1 cellular context compared by ENCODE assay signal in the genomic region with DNA sequence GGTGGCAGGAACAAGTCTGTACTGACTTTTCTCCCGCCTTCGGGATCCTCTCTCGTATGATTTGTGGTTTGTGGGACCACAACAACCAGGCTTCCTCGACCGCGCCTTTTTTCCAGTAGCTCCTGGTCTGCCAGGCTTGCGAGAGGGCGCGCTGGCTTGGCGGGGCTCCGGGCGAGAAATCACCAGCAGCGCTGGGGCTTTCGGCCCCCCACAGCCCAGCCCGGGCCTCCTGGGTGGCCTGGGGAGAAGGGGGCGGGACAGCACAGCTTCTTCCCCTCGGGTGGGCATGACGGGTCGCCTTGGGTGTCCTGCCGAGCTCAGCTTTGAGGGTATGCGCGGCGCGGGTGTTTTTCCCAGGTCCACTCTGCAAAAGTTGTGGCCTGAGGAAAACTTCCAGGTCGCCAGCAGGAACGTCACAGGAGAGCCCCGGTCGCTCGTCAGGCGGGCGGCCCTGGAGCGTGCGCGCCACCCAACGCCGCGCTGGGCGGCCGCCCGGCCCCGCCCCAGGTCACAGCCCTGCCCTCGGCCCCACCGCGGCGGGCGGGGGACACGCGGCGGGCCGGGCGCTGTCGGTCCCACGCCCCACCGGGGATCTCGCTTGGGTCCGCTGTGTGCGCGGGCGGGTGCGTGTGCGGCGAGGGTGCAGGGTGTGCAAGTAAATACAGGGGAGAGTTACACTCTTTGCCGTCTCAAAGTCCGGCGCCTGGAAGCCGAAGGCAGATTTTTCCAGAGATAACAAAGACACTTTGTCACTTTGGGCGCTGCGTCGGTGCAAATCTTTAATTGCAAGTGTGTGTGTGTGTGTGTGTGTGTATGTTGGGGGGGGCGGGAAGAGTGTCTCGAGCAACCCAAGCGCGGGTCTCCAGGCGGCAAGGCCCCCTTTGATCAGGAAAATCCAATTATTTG.
TF ChIP-seq lines count a peak whose summit lies in the region.

No MANE protein-coding gene starts in this region.

TF ChIP-seq in HepG2, 621 proteins besides CTCF, POLR2A, EP300 and RAD21 (continued from another document and continues in another):
- TF ChIP-seq, protein P1, sequence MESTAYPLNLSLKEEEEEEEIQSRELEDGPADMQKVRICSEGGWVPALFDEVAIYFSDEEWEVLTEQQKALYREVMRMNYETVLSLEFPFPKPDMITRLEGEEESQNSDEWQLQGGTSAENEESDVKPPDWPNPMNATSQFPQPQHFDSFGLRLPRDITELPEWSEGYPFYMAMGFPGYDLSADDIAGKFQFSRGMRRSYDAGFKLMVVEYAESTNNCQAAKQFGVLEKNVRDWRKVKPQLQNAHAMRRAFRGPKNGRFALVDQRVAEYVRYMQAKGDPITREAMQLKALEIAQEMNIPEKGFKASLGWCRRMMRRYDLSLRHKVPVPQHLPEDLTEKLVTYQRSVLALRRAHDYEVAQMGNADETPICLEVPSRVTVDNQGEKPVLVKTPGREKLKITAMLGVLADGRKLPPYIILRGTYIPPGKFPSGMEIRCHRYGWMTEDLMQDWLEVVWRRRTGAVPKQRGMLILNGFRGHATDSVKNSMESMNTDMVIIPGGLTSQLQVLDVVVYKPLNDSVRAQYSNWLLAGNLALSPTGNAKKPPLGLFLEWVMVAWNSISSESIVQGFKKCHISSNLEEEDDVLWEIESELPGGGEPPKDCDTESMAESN (CRISPR knock-in tag; conservative IDR thresholded peaks at IDR 0.05), result no peak; the same call in 1 of the 2 replicates
- TF ChIP-seq ZNF253 (CRISPR knock-in tag; IDR thresholded peaks at IDR 0.05; ENCODE audit: borderline replicate concordance), result peak; percentile 15; the same call in 1 of the 2 replicates
- peak; percentile 77; the same call in 1 of the 2 replicates for TF ChIP-seq HNRNPL (IDR thresholded peaks at IDR 0.05; ENCODE audit: low read depth, low read length)
- TF ChIP-seq, protein P2, sequence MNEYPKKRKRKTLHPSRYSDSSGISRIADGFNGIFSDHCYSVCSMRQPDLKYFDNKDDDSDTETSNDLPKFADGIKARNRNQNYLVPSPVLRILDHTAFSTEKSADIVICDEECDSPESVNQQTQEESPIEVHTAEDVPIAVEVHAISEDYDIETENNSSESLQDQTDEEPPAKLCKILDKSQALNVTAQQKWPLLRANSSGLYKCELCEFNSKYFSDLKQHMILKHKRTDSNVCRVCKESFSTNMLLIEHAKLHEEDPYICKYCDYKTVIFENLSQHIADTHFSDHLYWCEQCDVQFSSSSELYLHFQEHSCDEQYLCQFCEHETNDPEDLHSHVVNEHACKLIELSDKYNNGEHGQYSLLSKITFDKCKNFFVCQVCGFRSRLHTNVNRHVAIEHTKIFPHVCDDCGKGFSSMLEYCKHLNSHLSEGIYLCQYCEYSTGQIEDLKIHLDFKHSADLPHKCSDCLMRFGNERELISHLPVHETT (CRISPR knock-in tag; conservative IDR thresholded peaks at IDR 0.05), result no peak; the same call in 1 of the 2 replicates
- TF ChIP-seq ZNF75D (CRISPR knock-in tag; IDR thresholded peaks at IDR 0.05; ENCODE audit: borderline replicate concordance), result no peak
- no peak for TF ChIP-seq HOXA7 (CRISPR knock-in tag; IDR thresholded peaks at IDR 0.05)
- TF ChIP-seq KAT2B (IDR thresholded peaks at IDR 0.05; ENCODE audit: borderline replicate concordance, low read depth, low read length), result no peak
- TF ChIP-seq, protein P3, sequence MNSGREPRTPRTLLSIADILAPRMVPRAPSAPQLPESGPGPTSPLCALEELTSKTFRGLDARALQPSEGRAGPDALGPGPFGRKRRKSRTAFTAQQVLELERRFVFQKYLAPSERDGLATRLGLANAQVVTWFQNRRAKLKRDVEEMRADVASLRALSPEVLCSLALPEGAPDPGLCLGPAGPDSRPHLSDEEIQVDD (CRISPR knock-in tag; IDR thresholded peaks at IDR 0.05; ENCODE audit: borderline replicate concordance), result peak; percentile 32; the same call in 1 of the 2 replicates
- TF ChIP-seq, protein P4, sequence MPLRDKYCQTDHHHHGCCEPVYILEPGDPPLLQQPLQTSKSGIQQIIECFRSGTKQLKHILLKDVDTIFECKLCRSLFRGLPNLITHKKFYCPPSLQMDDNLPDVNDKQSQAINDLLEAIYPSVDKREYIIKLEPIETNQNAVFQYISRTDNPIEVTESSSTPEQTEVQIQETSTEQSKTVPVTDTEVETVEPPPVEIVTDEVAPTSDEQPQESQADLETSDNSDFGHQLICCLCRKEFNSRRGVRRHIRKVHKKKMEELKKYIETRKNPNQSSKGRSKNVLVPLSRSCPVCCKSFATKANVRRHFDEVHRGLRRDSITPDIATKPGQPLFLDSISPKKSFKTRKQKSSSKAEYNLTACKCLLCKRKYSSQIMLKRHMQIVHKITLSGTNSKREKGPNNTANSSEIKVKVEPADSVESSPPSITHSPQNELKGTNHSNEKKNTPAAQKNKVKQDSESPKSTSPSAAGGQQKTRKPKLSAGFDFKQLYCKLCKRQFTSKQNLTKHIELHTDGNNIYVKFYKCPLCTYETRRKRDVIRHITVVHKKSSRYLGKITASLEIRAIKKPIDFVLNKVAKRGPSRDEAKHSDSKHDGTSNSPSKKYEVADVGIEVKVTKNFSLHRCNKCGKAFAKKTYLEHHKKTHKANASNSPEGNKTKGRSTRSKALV (CRISPR knock-in tag; IDR thresholded peaks at IDR 0.05), result peak; percentile 39
- TF ChIP-seq SMYD3 (CRISPR knock-in tag; IDR thresholded peaks at IDR 0.05), result no peak; the same call in none of the 2 replicates
- TF ChIP-seq, protein P5, sequence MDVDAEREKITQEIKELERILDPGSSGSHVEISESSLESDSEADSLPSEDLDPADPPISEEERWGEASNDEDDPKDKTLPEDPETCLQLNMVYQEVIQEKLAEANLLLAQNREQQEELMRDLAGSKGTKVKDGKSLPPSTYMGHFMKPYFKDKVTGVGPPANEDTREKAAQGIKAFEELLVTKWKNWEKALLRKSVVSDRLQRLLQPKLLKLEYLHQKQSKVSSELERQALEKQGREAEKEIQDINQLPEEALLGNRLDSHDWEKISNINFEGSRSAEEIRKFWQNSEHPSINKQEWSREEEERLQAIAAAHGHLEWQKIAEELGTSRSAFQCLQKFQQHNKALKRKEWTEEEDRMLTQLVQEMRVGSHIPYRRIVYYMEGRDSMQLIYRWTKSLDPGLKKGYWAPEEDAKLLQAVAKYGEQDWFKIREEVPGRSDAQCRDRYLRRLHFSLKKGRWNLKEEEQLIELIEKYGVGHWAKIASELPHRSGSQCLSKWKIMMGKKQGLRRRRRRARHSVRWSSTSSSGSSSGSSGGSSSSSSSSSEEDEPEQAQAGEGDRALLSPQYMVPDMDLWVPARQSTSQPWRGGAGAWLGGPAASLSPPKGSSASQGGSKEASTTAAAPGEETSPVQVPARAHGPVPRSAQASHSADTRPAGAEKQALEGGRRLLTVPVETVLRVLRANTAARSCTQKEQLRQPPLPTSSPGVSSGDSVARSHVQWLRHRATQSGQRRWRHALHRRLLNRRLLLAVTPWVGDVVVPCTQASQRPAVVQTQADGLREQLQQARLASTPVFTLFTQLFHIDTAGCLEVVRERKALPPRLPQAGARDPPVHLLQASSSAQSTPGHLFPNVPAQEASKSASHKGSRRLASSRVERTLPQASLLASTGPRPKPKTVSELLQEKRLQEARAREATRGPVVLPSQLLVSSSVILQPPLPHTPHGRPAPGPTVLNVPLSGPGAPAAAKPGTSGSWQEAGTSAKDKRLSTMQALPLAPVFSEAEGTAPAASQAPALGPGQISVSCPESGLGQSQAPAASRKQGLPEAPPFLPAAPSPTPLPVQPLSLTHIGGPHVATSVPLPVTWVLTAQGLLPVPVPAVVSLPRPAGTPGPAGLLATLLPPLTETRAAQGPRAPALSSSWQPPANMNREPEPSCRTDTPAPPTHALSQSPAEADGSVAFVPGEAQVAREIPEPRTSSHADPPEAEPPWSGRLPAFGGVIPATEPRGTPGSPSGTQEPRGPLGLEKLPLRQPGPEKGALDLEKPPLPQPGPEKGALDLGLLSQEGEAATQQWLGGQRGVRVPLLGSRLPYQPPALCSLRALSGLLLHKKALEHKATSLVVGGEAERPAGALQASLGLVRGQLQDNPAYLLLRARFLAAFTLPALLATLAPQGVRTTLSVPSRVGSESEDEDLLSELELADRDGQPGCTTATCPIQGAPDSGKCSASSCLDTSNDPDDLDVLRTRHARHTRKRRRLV (CRISPR knock-in tag; IDR thresholded peaks at IDR 0.05), result 0 out of 2 replicates have a peak, but pooled peaks have one; percentile 11
- TF ChIP-seq, protein P6, sequence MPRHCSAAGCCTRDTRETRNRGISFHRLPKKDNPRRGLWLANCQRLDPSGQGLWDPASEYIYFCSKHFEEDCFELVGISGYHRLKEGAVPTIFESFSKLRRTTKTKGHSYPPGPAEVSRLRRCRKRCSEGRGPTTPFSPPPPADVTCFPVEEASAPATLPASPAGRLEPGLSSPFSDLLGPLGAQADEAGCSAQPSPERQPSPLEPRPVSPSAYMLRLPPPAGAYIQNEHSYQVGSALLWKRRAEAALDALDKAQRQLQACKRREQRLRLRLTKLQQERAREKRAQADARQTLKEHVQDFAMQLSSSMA (CRISPR knock-in tag; IDR thresholded peaks at IDR 0.05), result peak; percentile 71; the same call in 1 of the 2 replicates
- peak; percentile 26; the same call in 1 of the 2 replicates for TF ChIP-seq ZNF33A (CRISPR knock-in tag; IDR thresholded peaks at IDR 0.05; ENCODE audit: borderline replicate concordance)
- TF ChIP-seq ZNF562 (CRISPR knock-in tag; IDR thresholded peaks at IDR 0.05; ENCODE audit: borderline replicate concordance), result peak; percentile 41; the same call in 1 of the 2 replicates
- peak; percentile 25 for TF ChIP-seq GATAD2A (CRISPR knock-in tag; IDR thresholded peaks at IDR 0.05)
- no peak for TF ChIP-seq ZNF589 (CRISPR knock-in tag; conservative IDR thresholded peaks at IDR 0.05)
- TF ChIP-seq ZNF205 (CRISPR knock-in tag; IDR thresholded peaks at IDR 0.05), result no peak; the same call in 1 of the 2 replicates
- peak; percentile 88 for TF ChIP-seq FOXP1 (IDR thresholded peaks at IDR 0.05)
- no peak for TF ChIP-seq FOXP1 (CRISPR knock-in tag; IDR thresholded peaks at IDR 0.05)
- no peak for TF ChIP-seq HMG20A (CRISPR knock-in tag; IDR thresholded peaks at IDR 0.05; ENCODE audit: borderline replicate concordance)
- TF ChIP-seq, protein P7, sequence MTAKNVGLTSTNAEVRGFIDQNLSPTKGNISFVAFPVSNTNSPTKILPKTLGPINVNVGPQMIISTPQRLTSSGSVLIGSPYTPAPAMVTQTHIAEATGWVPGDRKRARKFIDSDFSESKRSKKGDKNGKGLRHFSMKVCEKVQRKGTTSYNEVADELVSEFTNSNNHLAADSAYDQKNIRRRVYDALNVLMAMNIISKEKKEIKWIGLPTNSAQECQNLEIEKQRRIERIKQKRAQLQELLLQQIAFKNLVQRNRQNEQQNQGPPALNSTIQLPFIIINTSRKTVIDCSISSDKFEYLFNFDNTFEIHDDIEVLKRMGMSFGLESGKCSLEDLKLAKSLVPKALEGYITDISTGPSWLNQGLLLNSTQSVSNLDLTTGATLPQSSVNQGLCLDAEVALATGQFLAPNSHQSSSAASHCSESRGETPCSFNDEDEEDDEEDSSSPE (CRISPR knock-in tag; IDR thresholded peaks at IDR 0.05), result peak; percentile 18
- TF ChIP-seq RBM22 (optimal IDR thresholded peaks at IDR 0.05; ENCODE audit: low read length), result peak; percentile 77
- TF ChIP-seq, protein P8, sequence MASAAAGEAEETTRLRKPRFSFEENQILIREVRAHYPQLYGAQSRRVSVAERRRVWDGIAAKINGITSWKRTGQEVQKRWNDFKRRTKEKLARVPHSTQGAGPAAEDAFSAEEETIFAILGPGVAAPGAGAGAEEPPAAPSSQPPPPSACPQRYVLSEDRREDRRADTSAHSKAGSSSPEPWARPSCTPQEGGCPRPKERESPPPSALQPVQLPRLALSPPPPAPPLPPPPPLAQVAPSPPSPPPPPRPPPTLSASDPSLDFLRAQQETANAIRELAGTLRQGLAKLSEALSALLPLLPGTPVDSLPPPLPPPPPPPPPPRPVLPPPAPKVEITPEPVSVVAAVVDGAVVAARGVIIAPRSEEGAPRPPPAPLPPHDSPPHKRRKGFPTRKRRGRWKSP (CRISPR knock-in tag; IDR thresholded peaks at IDR 0.05), result no peak; the same call in 1 of the 2 replicates
- TF ChIP-seq MED8 (CRISPR knock-in tag; IDR thresholded peaks at IDR 0.05; ENCODE audit: insufficient replicate concordance), result peak; percentile 69
- TF ChIP-seq, protein P9, sequence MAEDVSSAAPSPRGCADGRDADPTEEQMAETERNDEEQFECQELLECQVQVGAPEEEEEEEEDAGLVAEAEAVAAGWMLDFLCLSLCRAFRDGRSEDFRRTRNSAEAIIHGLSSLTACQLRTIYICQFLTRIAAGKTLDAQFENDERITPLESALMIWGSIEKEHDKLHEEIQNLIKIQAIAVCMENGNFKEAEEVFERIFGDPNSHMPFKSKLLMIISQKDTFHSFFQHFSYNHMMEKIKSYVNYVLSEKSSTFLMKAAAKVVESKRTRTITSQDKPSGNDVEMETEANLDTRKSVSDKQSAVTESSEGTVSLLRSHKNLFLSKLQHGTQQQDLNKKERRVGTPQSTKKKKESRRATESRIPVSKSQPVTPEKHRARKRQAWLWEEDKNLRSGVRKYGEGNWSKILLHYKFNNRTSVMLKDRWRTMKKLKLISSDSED (CRISPR knock-in tag; IDR thresholded peaks at IDR 0.05), result no peak
- TF ChIP-seq JUND (CRISPR knock-in tag; IDR thresholded peaks at IDR 0.05), result peak; percentile 67; the same call in 1 of the 2 replicates
- TF ChIP-seq ZFP36L1 (CRISPR knock-in tag; IDR thresholded peaks at IDR 0.05), result peak; percentile 88; the same call in 1 of the 2 replicates
- peak; percentile 15; the same call in 1 of the 2 replicates for TF ChIP-seq U2AF2 (IDR thresholded peaks at IDR 0.05; ENCODE audit: low read depth, low read length)
- TF ChIP-seq, protein P10, sequence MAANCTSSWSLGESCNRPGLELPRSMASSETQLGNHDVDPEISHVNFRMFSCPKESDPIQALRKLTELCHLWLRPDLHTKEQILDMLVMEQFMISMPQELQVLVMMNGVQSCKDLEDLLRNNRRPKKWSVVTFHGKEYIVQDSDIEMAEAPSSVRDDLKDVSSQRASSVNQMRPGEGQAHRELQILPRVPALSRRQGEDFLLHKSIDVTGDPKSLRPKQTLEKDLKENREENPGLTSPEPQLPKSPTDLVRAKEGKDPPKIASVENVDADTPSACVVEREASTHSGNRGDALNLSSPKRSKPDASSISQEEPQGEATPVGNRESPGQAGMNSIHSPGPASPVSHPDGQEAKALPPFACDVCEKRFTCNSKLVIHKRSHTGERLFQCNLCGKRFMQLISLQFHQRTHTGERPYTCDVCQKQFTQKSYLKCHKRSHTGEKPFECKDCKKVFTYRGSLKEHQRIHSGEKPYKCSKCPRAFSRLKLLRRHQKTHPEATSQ (CRISPR knock-in tag; IDR thresholded peaks at IDR 0.05; ENCODE audit: borderline replicate concordance), result no peak
- TF ChIP-seq SP140L (CRISPR knock-in tag; IDR thresholded peaks at IDR 0.05; ENCODE audit: borderline replicate concordance), result no peak
- TF ChIP-seq ZKSCAN1 (IDR thresholded peaks at IDR 0.05; ENCODE audit: low read length), result no peak
- no peak for TF ChIP-seq SCMH1 (CRISPR knock-in tag; IDR thresholded peaks at IDR 0.05; ENCODE audit: borderline replicate concordance)
- no peak for TF ChIP-seq SP1 (IDR thresholded peaks at IDR 0.05)
- peak; percentile 81 for TF ChIP-seq SP1 (CRISPR knock-in tag; IDR thresholded peaks at IDR 0.05)
- TF ChIP-seq ZNF792 (CRISPR knock-in tag; IDR thresholded peaks at IDR 0.05), result peak; percentile 22
- TF ChIP-seq ZNF501 (CRISPR knock-in tag; IDR thresholded peaks at IDR 0.05), result peak; percentile 30; the same call in 1 of the 2 replicates
- TF ChIP-seq RXRA (CRISPR knock-in tag; IDR thresholded peaks at IDR 0.05), result peak; percentile 57
- peak; percentile 66; the same call in 1 of the 2 replicates for TF ChIP-seq ZNF564 (CRISPR knock-in tag; IDR thresholded peaks at IDR 0.05)
